In genomic region chr7:143737037-143737819, GRCh38 we compare ENCODE assay signal across 8 cellular contexts. TPM values are rescaled to one million over a fixed set of nuclear protein-coding genes. Genes with fewer than 3 reads are reported as not detected.
DNase-seq lines count a peak whose midpoint lies in the region; ATAC-seq and TF ChIP-seq lines count a peak whose summit lies in the region.
"Not testable (repeated sequence)": the region's sequence is repeated elsewhere in the genome, so short reads cannot be mapped to it uniquely, and the experiment has no call there.

No MANE protein-coding gene starts in this region.

- H3K4me1 ChIP-seq in iPS DF 6.9 (ENCODE audit: control insufficient read depth, insufficient read depth, low read length): not testable (repeated sequence)

- CTCF ChIA-PET in BJ (lab: Yijun Ruan, JAX): interaction anchor here (0.6 to 2.0 kb wide), 9 partner anchors 8 to 1216 kb away, joined by 3 to 12 read pairs (median 4); no protein-coding TSS in a partner anchor

- H3K27me3 ChIP-seq in BJ (ENCODE audit: control insufficient read depth, insufficient read depth, low read length); iPS DF 6.9 (ENCODE audit: control insufficient read depth, insufficient read depth, low read length): not testable (repeated sequence)

- TF ChIP-seq CTCF in BJ (IDR thresholded peaks at IDR 0.05; ENCODE audit: insufficient read depth, low read depth, low read length): peak; percentile 58
- TF ChIP-seq CTCF in retinal pigment epithelial cell (conservative IDR thresholded peaks at IDR 0.05; ENCODE audit: low read depth, low read length): peak; percentile 63

- DNase-seq in BJ (ENCODE audit: low read depth): peak; percentile 15
- peak; percentile 58 for DNase-seq in NAMALWA (ENCODE audit: low spot score)
- DNase-seq in SK-N-DZ (ENCODE audit: low spot score): peak; percentile 18
- peak; percentile 40 for DNase-seq in cerebellum (ENCODE audit: low spot score)
- DNase-seq in iPS DF 6.9 (ENCODE audit: low read depth, low spot score): peak; percentile 27
- peak; percentile 16 for DNase-seq in retinal pigment epithelial cell (ENCODE audit: low read depth)

- H3K36me3 ChIP-seq in BJ (ENCODE audit: control insufficient read depth, insufficient read depth, low read length); iPS DF 6.9 (ENCODE audit: control insufficient read depth, insufficient read depth, low read length): not testable (repeated sequence)

- ATAC-seq in GM18867 (IDR thresholded peaks at IDR 0.05; ENCODE audit: unreplicated experiment) (peak; percentile 79), HG02885 (IDR thresholded peaks at IDR 0.05; ENCODE audit: poor library complexity, unreplicated experiment) (peak; percentile 86)

- not testable (repeated sequence) for H3K27ac ChIP-seq in iPS DF 6.9 (ENCODE audit: low read length)

- not testable (repeated sequence) for H3K4me3 ChIP-seq in BJ (ENCODE audit: low read depth, low read length); iPS DF 6.9 (ENCODE audit: low read length); retinal pigment epithelial cell (ENCODE audit: low read length)

- WGBS in iPS DF 6.9 (ENCODE audit: insufficient coverage, insufficient read length): no CpG with 5 or more reads among the region's 5 CpGs

- POLR2A ChIA-PET in BJ (lab: Charles Lee): not testable (repeated sequence)

- not testable (repeated sequence) for H3K9me3 ChIP-seq in iPS DF 6.9 (ENCODE audit: control insufficient read depth, insufficient read depth, low read length)

RNA-seq across cellular contexts. Expression of gene CTAGE6, which starts 20.3 kb away (rescaled TPM):
- polyA plus RNA-seq in BJ (2011; rRNA removed): 0.02 and 0.09 TPM in 2 replicates
- 0.38 TPM in 1 of 2 replicates, not detected in the other for polyA minus RNA-seq in BJ (2011; rRNA and poly(A)+ RNA removed)
- polyA plus RNA-seq in SK-N-DZ (2014; cell fraction: cytosol; rRNA removed): not detected in 2 replicates
- 0.16 TPM in 1 of 2 replicates, not detected in the other for polyA plus RNA-seq in SK-N-DZ (2014; cell fraction: nucleus; rRNA removed)
- total RNA-seq in cerebellum: 0.36 TPM
